ENCODE assay signal across 1 cellular context in the genomic region with DNA sequence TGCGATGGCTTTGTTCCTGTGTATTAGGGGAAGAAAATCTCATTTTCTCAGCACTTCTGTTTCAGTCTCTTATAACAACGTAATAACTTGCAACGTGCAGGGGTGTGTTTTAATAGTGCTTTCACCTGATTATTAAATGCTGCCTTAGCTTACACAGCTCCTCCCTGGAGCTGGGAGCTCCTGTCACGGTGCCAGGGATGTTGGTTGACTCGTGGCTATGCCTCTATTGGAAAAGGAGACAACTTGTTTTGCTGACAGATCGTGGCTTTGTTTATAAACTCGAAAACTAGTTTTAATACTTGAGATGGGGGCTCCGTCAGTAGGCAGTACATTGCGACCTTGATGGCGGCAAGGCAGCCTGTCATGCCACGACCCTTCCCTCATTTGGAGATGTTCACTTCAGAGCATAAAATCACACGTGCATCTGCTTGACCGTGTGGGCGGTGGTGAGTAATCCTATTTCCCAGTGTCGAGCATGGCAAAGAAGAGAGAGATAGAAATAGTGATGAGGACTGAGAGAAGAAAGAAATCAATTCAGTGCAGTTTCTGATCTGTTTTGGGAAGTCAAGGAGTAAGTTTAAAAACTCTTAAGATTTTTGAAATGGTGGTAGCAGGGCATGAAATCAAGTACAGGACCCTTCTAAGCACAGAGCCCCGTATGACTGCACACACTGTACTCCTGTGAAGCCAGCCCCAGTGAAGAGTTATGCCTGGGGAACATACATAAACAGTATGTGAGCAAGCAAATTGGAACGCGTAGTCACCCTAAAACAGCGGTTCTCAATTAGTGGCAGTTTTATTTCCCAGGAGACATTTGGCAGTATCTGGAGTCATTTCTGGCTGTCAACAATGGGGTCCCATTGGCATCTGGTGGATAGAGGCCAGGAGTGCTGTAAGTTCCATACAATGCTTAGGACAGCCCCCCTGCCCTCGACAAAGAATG.
TF ChIP-seq lines count a peak whose summit lies in the region.

No MANE protein-coding gene starts in this region.

TF ChIP-seq in H1, 55 proteins besides CTCF, POLR2A, EP300 and RAD21:
- TF ChIP-seq, protein P1, sequence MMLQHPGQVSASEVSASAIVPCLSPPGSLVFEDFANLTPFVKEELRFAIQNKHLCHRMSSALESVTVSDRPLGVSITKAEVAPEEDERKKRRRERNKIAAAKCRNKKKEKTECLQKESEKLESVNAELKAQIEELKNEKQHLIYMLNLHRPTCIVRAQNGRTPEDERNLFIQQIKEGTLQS (IDR thresholded peaks at IDR 0.05; ENCODE audit: insufficient read depth, low read depth, low read length), result no peak
- TF ChIP-seq JUN (IDR thresholded peaks at IDR 0.05; ENCODE audit: low read depth, low read length), result no peak
- TF ChIP-seq CREB1 (IDR thresholded peaks at IDR 0.05), result no peak
- TF ChIP-seq, protein P2, sequence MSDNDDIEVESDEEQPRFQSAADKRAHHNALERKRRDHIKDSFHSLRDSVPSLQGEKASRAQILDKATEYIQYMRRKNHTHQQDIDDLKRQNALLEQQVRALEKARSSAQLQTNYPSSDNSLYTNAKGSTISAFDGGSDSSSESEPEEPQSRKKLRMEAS (IDR thresholded peaks at IDR 0.05), result no peak
- no peak for TF ChIP-seq SAP30 (IDR thresholded peaks at IDR 0.05; ENCODE audit: insufficient read depth, insufficient replicate concordance, low read length)
- no peak for TF ChIP-seq CHD2 (IDR thresholded peaks at IDR 0.05; ENCODE audit: low read length)
- TF ChIP-seq SP1 (IDR thresholded peaks at IDR 0.05; ENCODE audit: low read depth, low read length), result no peak
- TF ChIP-seq POLR2AphosphoS5 (IDR thresholded peaks at IDR 0.05; ENCODE audit: low read depth, low read length), result no peak
- no peak for TF ChIP-seq FOSL1 (IDR thresholded peaks at IDR 0.05; ENCODE audit: insufficient read depth, low read depth, low read length)
- TF ChIP-seq POU5F1 (IDR thresholded peaks at IDR 0.05; ENCODE audit: low read depth, low read length), result no peak
- TF ChIP-seq, protein P3, sequence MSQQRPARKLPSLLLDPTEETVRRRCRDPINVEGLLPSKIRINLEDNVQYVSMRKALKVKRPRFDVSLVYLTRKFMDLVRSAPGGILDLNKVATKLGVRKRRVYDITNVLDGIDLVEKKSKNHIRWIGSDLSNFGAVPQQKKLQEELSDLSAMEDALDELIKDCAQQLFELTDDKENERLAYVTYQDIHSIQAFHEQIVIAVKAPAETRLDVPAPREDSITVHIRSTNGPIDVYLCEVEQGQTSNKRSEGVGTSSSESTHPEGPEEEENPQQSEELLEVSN (IDR thresholded peaks at IDR 0.05), result no peak
- TF ChIP-seq, protein P4, sequence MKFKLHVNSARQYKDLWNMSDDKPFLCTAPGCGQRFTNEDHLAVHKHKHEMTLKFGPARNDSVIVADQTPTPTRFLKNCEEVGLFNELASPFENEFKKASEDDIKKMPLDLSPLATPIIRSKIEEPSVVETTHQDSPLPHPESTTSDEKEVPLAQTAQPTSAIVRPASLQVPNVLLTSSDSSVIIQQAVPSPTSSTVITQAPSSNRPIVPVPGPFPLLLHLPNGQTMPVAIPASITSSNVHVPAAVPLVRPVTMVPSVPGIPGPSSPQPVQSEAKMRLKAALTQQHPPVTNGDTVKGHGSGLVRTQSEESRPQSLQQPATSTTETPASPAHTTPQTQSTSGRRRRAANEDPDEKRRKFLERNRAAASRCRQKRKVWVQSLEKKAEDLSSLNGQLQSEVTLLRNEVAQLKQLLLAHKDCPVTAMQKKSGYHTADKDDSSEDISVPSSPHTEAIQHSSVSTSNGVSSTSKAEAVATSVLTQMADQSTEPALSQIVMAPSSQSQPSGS (IDR thresholded peaks at IDR 0.05; ENCODE audit: low read length), result no peak
- no peak for TF ChIP-seq CBX8 (IDR thresholded peaks at IDR 0.05; ENCODE audit: borderline replicate concordance, low read depth, low read length)
- TF ChIP-seq KDM1A (IDR thresholded peaks at IDR 0.05; ENCODE audit: borderline replicate concordance, low read length), result no peak
- TF ChIP-seq YY1 (IDR thresholded peaks at IDR 0.05; ENCODE audit: low read depth, low read length), result no peak
- no peak for TF ChIP-seq EZH2 (IDR thresholded peaks at IDR 0.05; ENCODE audit: low read depth, low read length, severe bottlenecking)
- no peak for TF ChIP-seq NRF1 (IDR thresholded peaks at IDR 0.05; ENCODE audit: low read depth, low read length)
- TF ChIP-seq KDM5A (IDR thresholded peaks at IDR 0.05; ENCODE audit: low read length), result no peak
- no peak for TF ChIP-seq CEBPB (IDR thresholded peaks at IDR 0.05; ENCODE audit: low read depth, low read length)
